In genomic region chr6:43575105-43575771, GRCh38 we compare ENCODE assay signal across 8 cellular contexts. TPM values are rescaled to one million over a fixed set of nuclear protein-coding genes. Genes with fewer than 3 reads are reported as not detected.
DNase-seq lines count a peak whose midpoint lies in the region; TF ChIP-seq lines count a peak whose summit lies in the region.

No MANE protein-coding gene starts in this region.

- H3K9me3 ChIP-seq in iPS DF 6.9 (ENCODE audit: control insufficient read depth, insufficient read depth, low read length) = no peaks in the 10 kb centered on the region
- no peaks in the 10 kb centered on the region for H3K9me3 ChIP-seq in skeletal muscle satellite cell (replicated peaks; ENCODE audit: low read length)

- DNase-seq in ELR (ENCODE audit: low read depth) (peak; percentile 54), HFF-Myc (ENCODE audit: extremely low read depth, low read depth) (no peak), NCI-H2171 treated with DMSO at 0.1 percent for 48 hours (lab: John Stamatoyannopoulos, UW) (peak; percentile 27), amniotic epithelial cell (ENCODE audit: low read depth) (peak; percentile 8), iPS DF 6.9 (ENCODE audit: low read depth, low spot score) (peak; percentile 2), T-helper 9 cell (no peak)
- DNase-seq in effector CD8-positive, alpha-beta T cell (lab: John Stamatoyannopoulos, UW) = no peak

- H3K4me1 ChIP-seq in iPS DF 6.9 (ENCODE audit: control insufficient read depth, insufficient read depth, low read length) = no peaks in the 10 kb centered on the region; the same call in 1 of the 2 replicates
- H3K4me1 ChIP-seq in skeletal muscle satellite cell (ENCODE audit: control insufficient read depth, insufficient read depth, low read length) = peaks cover 31% of the 10 kb centered on the region

- no peaks in the 10 kb centered on the region for H3K27me3 ChIP-seq in iPS DF 6.9 (ENCODE audit: control insufficient read depth, insufficient read depth, low read length)
- no peaks in the 10 kb centered on the region for H3K27me3 ChIP-seq in skeletal muscle satellite cell (ENCODE audit: control insufficient read depth, insufficient read depth, low read length)

- H3K9ac ChIP-seq in skeletal muscle satellite cell (ENCODE audit: low read depth, low read length) = peak overlapping the region; percentile 88

- H3K27ac ChIP-seq in iPS DF 6.9 (ENCODE audit: low read length) = no peak overlapping the region

- no peak for TF ChIP-seq CTCF in HFF-Myc (IDR thresholded peaks at IDR 0.05; ENCODE audit: low read depth, low read length, missing control alignments)

- H3K4me2 ChIP-seq in skeletal muscle satellite cell (ENCODE audit: low read length) = peak overlapping the region; percentile 88

- H3K36me3 ChIP-seq in iPS DF 6.9 (ENCODE audit: control insufficient read depth, insufficient read depth, low read length) = peaks cover 5% of the 10 kb centered on the region; the same call in 1 of the 2 replicates
- peaks cover 31% of the 10 kb centered on the region for H3K36me3 ChIP-seq in skeletal muscle satellite cell (ENCODE audit: insufficient read depth, low read length)

- WGBS in iPS DF 6.9 (ENCODE audit: insufficient coverage, insufficient read length) = no CpG with 5 or more reads among the region's 38 CpGs

- H3K4me3 ChIP-seq in HFF-Myc (replicated peaks; ENCODE audit: low read depth, low read length) = peak overlapping the region; percentile 99
- H3K4me3 ChIP-seq in iPS DF 6.9 (ENCODE audit: low read length) = peak overlapping the region; percentile 54
- H3K4me3 ChIP-seq in skeletal muscle satellite cell (ENCODE audit: low read length) = peak overlapping the region; percentile 100

RNA-seq across cellular contexts. Expression of gene XPO5, which starts 0.6 kb away (rescaled TPM):
- total RNA-seq in skeletal muscle satellite cell (2012; rRNA removed) = 31.7 and 124 TPM in 2 replicates

RNA-seq across cellular contexts. Expression of gene POLH, which starts 0.7 kb away (rescaled TPM):
- 18.3 and 18.6 TPM in 2 replicates for total RNA-seq in skeletal muscle satellite cell (2012; rRNA removed)

RNA-seq across cellular contexts. Expression of gene GTPBP2, which starts 53.8 kb away (rescaled TPM):
- total RNA-seq in skeletal muscle satellite cell (2012; rRNA removed) = 40.6 and 43.6 TPM in 2 replicates

RNA-seq across cellular contexts. Expression of gene POLR1C, which starts 58.3 kb away (rescaled TPM):
- total RNA-seq in skeletal muscle satellite cell (2012; rRNA removed) = 42.8 and 45.1 TPM in 2 replicates

RNA-seq across cellular contexts. Expression of gene YIPF3, which starts 58.5 kb away (rescaled TPM):
- 55.5 and 67.2 TPM in 2 replicates for total RNA-seq in skeletal muscle satellite cell (2012; rRNA removed)

Comparison
In these comparisons a context has a peak if more than half of its experiments do, and no peak if none do; other contexts are left out.
1. DNase-seq: peak in ELR (single experiment), NCI-H2171 treated with DMSO at 0.1 percent for 48 hours (single experiment), amniotic epithelial cell (single experiment) and iPS DF 6.9 (single experiment); none in HFF-Myc (single experiment), effector CD8-positive, alpha-beta T cell (single experiment) and T-helper 9 cell (single experiment).
2. Peak in every context shown above with its lines, with median percentiles within 50 percentile points of each other: H3K4me3 ChIP-seq.